Comparison of ENCODE assay signal across 11 cellular contexts in the genomic region with DNA sequence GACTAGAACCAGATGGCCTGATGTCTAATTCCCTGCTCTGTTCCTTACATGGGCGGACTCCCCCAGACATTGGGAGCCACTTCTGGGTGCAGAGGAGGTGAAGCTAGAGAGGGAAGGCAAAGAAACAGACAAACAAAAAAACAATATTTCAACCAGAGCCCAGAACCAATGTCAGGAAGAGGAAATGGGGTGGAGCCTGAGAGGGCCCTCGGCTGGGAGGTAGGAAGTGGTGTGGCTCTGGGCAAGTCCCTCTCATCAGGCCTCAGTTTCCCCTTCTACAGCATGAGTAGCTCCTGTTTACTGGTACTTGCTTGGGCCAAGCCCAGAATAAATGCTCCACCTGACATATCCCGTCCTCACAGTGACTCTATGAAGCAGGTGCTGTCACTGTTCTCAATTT. TPM values are rescaled to one million over a fixed set of nuclear protein-coding genes. Genes with fewer than 3 reads are reported as not detected.
A peak's percentile ranks its signal among the peaks of the same experiment; 100 is the strongest.
DNase-seq lines count a peak whose midpoint lies in the region; ATAC-seq, FAIRE-seq and TF ChIP-seq lines count a peak whose summit lies in the region.
"Had no signal": no experiment of that assay in that cellular context is flagged by ENCODE, and none has a peak within 500 bp of the region (broad histone marks: within the 10 kb centered on the region; RNA-seq: fewer than 3 reads in every experiment).

No MANE protein-coding gene starts in this region.

- CTCF ChIA-PET in MCF 10A (lab: Yijun Ruan, JAX) = interaction anchor here (0.6 to 2.6 kb wide), 4 partner anchors 17 to 154 kb away, joined by 3 to 6 read pairs (median 6); partner anchors contain the start of gene TTC16
- CTCF ChIA-PET in K562 (lab: Yijun Ruan, JAX; ENCODE audit: low intra/inter-chr PET ratio) = no interaction called here
- CTCF ChIA-PET in RWPE1 (lab: Yijun Ruan, JAX) = interaction anchor here (0.8 to 1.0 kb wide), 3 partner anchors 17 to 84 kb away, joined by 3 to 4 read pairs (median 4); no protein-coding TSS in a partner anchor

- POLR2A ChIA-PET in MCF 10A (lab: Yijun Ruan, JAX) = interaction anchor here (4.9 kb wide), 1 partner anchor 27 kb away, joined by 50 read pairs; no protein-coding TSS in a partner anchor
- POLR2A ChIA-PET in K562 (lab: Yijun Ruan, JAX) = interaction anchor here (0.6 to 1.0 kb wide), 5 partner anchors 9 to 118 kb away, joined by 3 to 4 read pairs (median 4); partner anchors contain the start of gene SH2D3C
- POLR2A ChIA-PET in RWPE1 (lab: Yijun Ruan, JAX; ENCODE audit: low non-redundant PET) = no interaction called here

- H3K4me1 ChIP-seq in breast epithelium = no peaks in the 10 kb centered on the region
- peaks cover 23 to 37% of the 10 kb centered on the region in 2 experiments for H3K4me1 ChIP-seq in K562 (replicated peaks in 1 of 2; ENCODE audit: control insufficient read depth in 2 of 2, insufficient read depth in 2 of 2, low read length in 2 of 2)
- peaks cover 0 to 34% (median 11%) of the 10 kb centered on the region in 4 donors for H3K4me1 ChIP-seq in transverse colon

- H3K79me2 ChIP-seq in K562 (ENCODE audit: control insufficient read depth, insufficient read depth, low read length) = no peaks in the 10 kb centered on the region

- BruUV-seq in MCF 10A (replicated peaks; lab: Mats Ljungman, UMichigan) = no TSS peak
- no TSS peak for BruUV-seq in K562 (replicated peaks; lab: Mats Ljungman, UMichigan)

- peak overlapping the region; percentile 36 to 72 for H3K27ac ChIP-seq in breast epithelium
- no peak overlapping the region for H3K27ac ChIP-seq in K562 (ENCODE audit: extremely low read depth, low read depth, low read length)
- peak overlapping the region; percentile 25 to 81 (median 52) for H3K27ac ChIP-seq in transverse colon
- no peak overlapping the region for H3K27ac ChIP-seq in RWPE1

- H3K27me3 ChIP-seq in breast epithelium = no peaks in the 10 kb centered on the region
- no peaks in the 10 kb centered on the region for H3K27me3 ChIP-seq in K562 (ENCODE audit: control insufficient read depth in 2 of 2, insufficient read depth in 2 of 2, low read length in 2 of 2)
- no peaks in the 10 kb centered on the region for H3K27me3 ChIP-seq in transverse colon
- H3K27me3 ChIP-seq: ascending aorta had no signal

- H3K4me2 ChIP-seq in K562 (ENCODE audit: insufficient read depth, low read length) = no peak overlapping the region

- no peaks in the 10 kb centered on the region for H3K36me3 ChIP-seq in breast epithelium
- no peaks in the 10 kb centered on the region for H3K36me3 ChIP-seq in K562 (ENCODE audit: control insufficient read depth, insufficient read depth, low read length)
- H3K36me3 ChIP-seq in transverse colon = no peaks in the 10 kb centered on the region
- H3K36me3 ChIP-seq: ascending aorta had no signal

- H2AFZ ChIP-seq in K562 (ENCODE audit: low read depth, low read length) = 0 out of 2 replicates have a peak overlapping the region, but pooled peaks have one; percentile 28

- TF ChIP-seq EP300 in K562 (IDR thresholded peaks at IDR 0.05; ENCODE audit: low read length) (no peak), transverse colon (IDR thresholded peaks at IDR 0.05; ENCODE audit: low read depth) (no peak)

- no peak for ATAC-seq in K562

- H3K4me3 Mint-ChIP-seq in MCF 10A (ENCODE audit: unreplicated experiment) = no peak overlapping the region
- no peak overlapping the region for H3K4me3 Mint-ChIP-seq in mesothelial cell of epicardium

- TF ChIP-seq POLR2A in breast epithelium (IDR thresholded peaks at IDR 0.05) (no peak), K562 (conservative IDR thresholded peaks at IDR 0.05) (no peak), transverse colon (IDR thresholded peaks at IDR 0.05) (no peak)

- H4K20me1 ChIP-seq in K562 (replicated peaks; ENCODE audit: control insufficient read depth, insufficient read depth, low read length) = no peaks in the 10 kb centered on the region

- H3K36me3 Mint-ChIP-seq in MCF 10A (ENCODE audit: insufficient read depth, unreplicated experiment) (no peaks in the 10 kb centered on the region), mesothelial cell of epicardium (no peaks in the 10 kb centered on the region)

- H3K9me3 ChIP-seq in breast epithelium (no peaks in the 10 kb centered on the region), K562 (replicated peaks; ENCODE audit: control insufficient read depth, insufficient read depth, low read depth, low read length) (no peaks in the 10 kb centered on the region), transverse colon (no peaks in the 10 kb centered on the region)
- H3K9me3 ChIP-seq: ascending aorta had no signal

- no peak for FAIRE-seq in K562 (lab: Jason Lieb, UNC)

- 0 out of 4 replicates have a peak overlapping the region, but pooled peaks of 1 of the 2 experiments have one; percentile 14 for H3K9ac ChIP-seq in K562 (ENCODE audit: insufficient read depth in 1 of 2, low read depth in 2 of 2, low read length in 2 of 2)

- H3K27me3 Mint-ChIP-seq in MCF 10A (ENCODE audit: insufficient read depth, unreplicated experiment) (peaks cover 8% of the 10 kb centered on the region), mesothelial cell of epicardium (ENCODE audit: low read depth) (peaks cover 20% of the 10 kb centered on the region)

- in situ Hi-C loops in K562 (cut with MboI) (loop anchor here (25.0 kb wide), 1 partner anchor 595 kb away; the partner anchor contains the start of gene URM1), transverse colon (cut with MboI; ENCODE audit: low pct_ligation_motif_present in 1 of 4, low pct_unique_long_range_greater_than_20kb in 1 of 4, low sequenced_read_pairs in 3 of 4) (no loop called here)

- H3K4me1 Mint-ChIP-seq in MCF 10A (ENCODE audit: insufficient read depth, unreplicated experiment) = no peaks in the 10 kb centered on the region
- H3K4me1 Mint-ChIP-seq in mesothelial cell of epicardium = peaks cover 43% of the 10 kb centered on the region

- WGBS in K562 (ENCODE audit: insufficient coverage, low coverage, missing lambda C conversion rate) = 52% methylated on average over 3 of the region's 3 CpGs
- WGBS in transverse colon (ENCODE audit: low coverage in 1 of 2), 2 donors = 73 to 80% methylated on average over 1 to 3 of the region's 3 CpGs

- no peak for DNase-seq in breast epithelium (ENCODE audit: low spot score in 2 of 2)
- DNase-seq in MCF 10A (ENCODE audit: unreplicated experiment) = no peak
- no peak for DNase-seq in K562 (ENCODE audit: extremely low read depth in 1 of 4, low spot score in 3 of 4)
- DNase-seq in mesothelial cell of epicardium (ENCODE audit: low spot score in 2 of 2, unreplicated experiment in 2 of 2) = no peak
- DNase-seq in transverse colon = no peak
- DNase-seq in posterior cingulate gyrus = no peak
- no peak for DNase-seq in RWPE1 (ENCODE audit: low spot score)
- DNase-seq in Ammon's horn (ENCODE audit: low spot score) = no peak
- DNase-seq: NCI-H526 had no signal

- no peak for TF ChIP-seq RAD21 in K562 (CRISPR knock-in tag; conservative IDR thresholded peaks at IDR 0.05 in 1 of 2, IDR thresholded peaks at IDR 0.05 in 1 of 2)

- TF ChIP-seq CTCF in breast epithelium (IDR thresholded peaks at IDR 0.05) (no peak), MCF 10A (IDR thresholded peaks at IDR 0.05; ENCODE audit: unreplicated experiment) (no peak), K562 (IDR thresholded peaks at IDR 0.05 in 2 of 3, conservative IDR thresholded peaks at IDR 0.05 in 1 of 3; ENCODE audit: insufficient read depth in 2 of 3, low read depth in 1 of 3, low read length in 3 of 3) (no peak), mesothelial cell of epicardium (IDR thresholded peaks at IDR 0.05; ENCODE audit: unreplicated experiment) (no peak), transverse colon (IDR thresholded peaks at IDR 0.05) (no peak), RWPE1 (conservative IDR thresholded peaks at IDR 0.05; ENCODE audit: low read depth) (no peak)

- H3K4me3 ChIP-seq in breast epithelium = peak overlapping the region in 2 of 3 donors; percentile 9 to 46
- H3K4me3 ChIP-seq in K562 = no peak overlapping the region
- no peak overlapping the region for H3K4me3 ChIP-seq in transverse colon
- H3K4me3 ChIP-seq: ascending aorta had no signal

- H3K27ac Mint-ChIP-seq in MCF 10A (ENCODE audit: low read depth, unreplicated experiment) (no peak overlapping the region), mesothelial cell of epicardium (peak overlapping the region; percentile 99)

- peaks cover 3% of the 10 kb centered on the region for H3K9me1 ChIP-seq in K562 (ENCODE audit: control insufficient read depth, insufficient read depth, low read length)

- intact Hi-C loops in breast epithelium (cut with DNase I; ENCODE audit: low total_unique reads) = no loop called here
- intact Hi-C loops in MCF 10A (cut with micrococcal nuclease) = no loop called here
- intact Hi-C loops in K562 (cut with micrococcal nuclease) = no loop called here
- intact Hi-C loops in transverse colon (cut with DNase I; ENCODE audit: low total_unique reads) = no loop called here
- intact Hi-C loops in posterior cingulate gyrus (cut with DNase I) = no loop called here

- H3K9me3 Mint-ChIP-seq in MCF 10A (ENCODE audit: unreplicated experiment) (peaks cover 7% of the 10 kb centered on the region), mesothelial cell of epicardium (no peaks in the 10 kb centered on the region)

RNA-seq across cellular contexts. Expression of gene SH2D3C, which starts 11.1 kb away (rescaled TPM):
- 10 to 100 TPM in 1 of 3 donors, 1 to 10 TPM in 2; 6.0 to 15.4 (median 6.9) TPM for total RNA-seq in breast epithelium
- not detected in 2 replicates for total RNA-seq in MCF 10A (2022)
- 0.77 and 4.1 TPM in 2 replicates for total RNA-seq in K562 (2011; cell fraction: chromatin; rRNA removed; ENCODE audit: low replicate concordance)
- 0.92 and 1.2 TPM in 2 replicates for total RNA-seq in K562 (2011; cell fraction: nucleolus; rRNA removed)
- 0.88 and 1.3 TPM in 2 replicates for total RNA-seq in K562 (2011; cell fraction: nucleoplasm; rRNA removed)
- total RNA-seq in K562 (2014; rRNA removed) = 0.29 and 1.2 TPM in 2 replicates
- 0.11 and 0.19 TPM in 2 replicates for total RNA-seq in K562 (2014; rRNA removed; fragmentation: Illumina TruSeq; extraction: Trizol)
- 0.29 and 0.34 TPM in 2 replicates for total RNA-seq in K562 (2015; rRNA removed; fragmentation: Illumina TruSeq; extraction: Trizol)
- total RNA-seq in K562 (2021) = 0.83 and 0.89 TPM in 2 replicates
- 0.22 and 1.3 TPM in 2 replicates for polyA plus RNA-seq in K562 (2011; rRNA removed)
- polyA plus RNA-seq in K562 (2011; cell fraction: cytosol; rRNA removed) = 0.86 and 1.3 TPM in 2 replicates
- polyA plus RNA-seq in K562 (2011; cell fraction: nucleus; rRNA removed) = 1.5 TPM in 2 replicates
- polyA plus RNA-seq in K562 (2012) = 1.2 and 2.2 TPM in 2 replicates
- 0.19 and 0.29 TPM in 2 replicates for polyA plus RNA-seq in K562 (2014; fragmentation: Illumina TruSeq; extraction: Trizol)
- polyA plus RNA-seq in K562 (2014; fragmentation: Nextera tagmentation; extraction: Ambion mirVana) = under 1 TPM in 1 of 2 experiments, not detected in 1; 0.03 TPM
- polyA plus RNA-seq in K562 (2014; rRNA removed) = 0.21 and 0.38 TPM in 2 replicates
- 0.42 and 0.46 TPM in 2 replicates for polyA minus RNA-seq in K562 (2011; rRNA and poly(A)+ RNA removed)
- polyA minus RNA-seq in K562 (2011; cell fraction: cytosol; rRNA and poly(A)+ RNA removed) = 2.4 TPM in 1 of 2 replicates, not detected in the other
- 0.94 and 1.00 TPM in 2 replicates for polyA minus RNA-seq in K562 (2011; cell fraction: nucleus; rRNA and poly(A)+ RNA removed)
- total RNA-seq in mesothelial cell of epicardium = 3.4 to 3.9 TPM (median 3.7 TPM) in 3 replicates
- 10 to 100 TPM in 1 of 4 donors, 1 to 10 TPM in 3; 2.6 to 10.1 (median 3.9) TPM for total RNA-seq in transverse colon

RNA-seq across cellular contexts. Expression of gene CDK9, which starts 18.4 kb away (rescaled TPM):
- total RNA-seq in breast epithelium (10 to 100 TPM; 60.0 to 70.4 (median 63.9) TPM), MCF 10A (2022) (62.1 and 84.0 TPM in 2 replicates), K562 (2014; rRNA removed) (33.0 and 36.7 TPM in 2 replicates), K562 (2014; rRNA removed; fragmentation: Illumina TruSeq; extraction: Trizol) (27.5 and 27.9 TPM in 2 replicates), K562 (2015; rRNA removed; fragmentation: Illumina TruSeq; extraction: Trizol) (28.1 and 29.8 TPM in 2 replicates), K562 (2021) (75.2 and 78.6 TPM in 2 replicates), mesothelial cell of epicardium (110 to 120 TPM (median 112 TPM) in 3 replicates), transverse colon (10 to 100 TPM; 32.6 to 78.9 (median 49.3) TPM)
- 56.0 and 127 TPM in 2 replicates for total RNA-seq in K562 (2011; cell fraction: chromatin; rRNA removed; ENCODE audit: low replicate concordance)
- total RNA-seq in K562 (2011; cell fraction: nucleolus; rRNA removed) = 76.7 and 85.9 TPM in 2 replicates
- total RNA-seq in K562 (2011; cell fraction: nucleoplasm; rRNA removed) = 52.5 and 57.5 TPM in 2 replicates
- polyA plus RNA-seq in K562 (2011; rRNA removed) (44.6 and 51.9 TPM in 2 replicates), K562 (2014; fragmentation: Illumina TruSeq; extraction: Trizol) (54.1 and 60.5 TPM in 2 replicates), K562 (2014; fragmentation: Nextera tagmentation; extraction: Ambion mirVana) (1 to 10 TPM; 4.2 to 5.0 TPM), K562 (2014; rRNA removed) (34.7 and 42.6 TPM in 2 replicates)
- polyA plus RNA-seq in K562 (2011; cell fraction: cytosol; rRNA removed) = 44.4 and 58.1 TPM in 2 replicates
- polyA plus RNA-seq in K562 (2011; cell fraction: nucleus; rRNA removed) = 121 and 155 TPM in 2 replicates
- 52.1 and 60.8 TPM in 2 replicates for polyA plus RNA-seq in K562 (2012)
- polyA minus RNA-seq in K562 (2011; rRNA and poly(A)+ RNA removed) = 45.5 and 76.0 TPM in 2 replicates
- polyA minus RNA-seq in K562 (2011; cell fraction: cytosol; rRNA and poly(A)+ RNA removed) = 25.9 and 42.3 TPM in 2 replicates
- 31.0 and 33.8 TPM in 2 replicates for polyA minus RNA-seq in K562 (2011; cell fraction: nucleus; rRNA and poly(A)+ RNA removed)

RNA-seq across cellular contexts. Expression of gene TOR2A, which starts 32.3 kb away (rescaled TPM):
- total RNA-seq in breast epithelium (10 to 100 TPM in 1 of 3 donors, 1 to 10 TPM in 2; 9.5 to 16.7 (median 9.6) TPM), MCF 10A (2022) (8.4 and 11.3 TPM in 2 replicates), K562 (2014; rRNA removed) (21.3 and 23.5 TPM in 2 replicates), K562 (2014; rRNA removed; fragmentation: Illumina TruSeq; extraction: Trizol) (3.0 and 3.7 TPM in 2 replicates), K562 (2015; rRNA removed; fragmentation: Illumina TruSeq; extraction: Trizol) (11.1 and 12.0 TPM in 2 replicates), K562 (2021) (25.9 and 28.3 TPM in 2 replicates), mesothelial cell of epicardium (14.0 to 17.3 TPM (median 15.9 TPM) in 3 replicates), transverse colon (100 to 1,000 TPM in 1 of 4 donors, 10 to 100 TPM in 3; 31.4 to 126 (median 48.1) TPM)
- 7.9 and 25.4 TPM in 2 replicates for total RNA-seq in K562 (2011; cell fraction: chromatin; rRNA removed; ENCODE audit: low replicate concordance)
- total RNA-seq in K562 (2011; cell fraction: nucleolus; rRNA removed) = 33.0 and 44.0 TPM in 2 replicates
- total RNA-seq in K562 (2011; cell fraction: nucleoplasm; rRNA removed) = 22.6 and 27.5 TPM in 2 replicates
- polyA plus RNA-seq in K562 (2011; rRNA removed) (8.4 and 15.0 TPM in 2 replicates), K562 (2014; fragmentation: Illumina TruSeq; extraction: Trizol) (15.7 and 22.6 TPM in 2 replicates), K562 (2014; fragmentation: Nextera tagmentation; extraction: Ambion mirVana) (1 to 10 TPM in 1 of 2 experiments, under 1 TPM in 1; 0.80 to 1.1 TPM), K562 (2014; rRNA removed) (22.5 and 27.2 TPM in 2 replicates)
- polyA plus RNA-seq in K562 (2011; cell fraction: cytosol; rRNA removed) = 20.5 and 35.0 TPM in 2 replicates
- 34.3 and 45.7 TPM in 2 replicates for polyA plus RNA-seq in K562 (2011; cell fraction: nucleus; rRNA removed)
- 20.6 and 50.6 TPM in 2 replicates for polyA plus RNA-seq in K562 (2012)
- 2.8 and 3.6 TPM in 2 replicates for polyA minus RNA-seq in K562 (2011; rRNA and poly(A)+ RNA removed)
- 11.3 and 18.2 TPM in 2 replicates for polyA minus RNA-seq in K562 (2011; cell fraction: cytosol; rRNA and poly(A)+ RNA removed)
- polyA minus RNA-seq in K562 (2011; cell fraction: nucleus; rRNA and poly(A)+ RNA removed) = 12.5 and 19.1 TPM in 2 replicates
- total RNA-seq: ascending aorta had no signal

RNA-seq across cellular contexts. Expression of gene FPGS, which starts 35.3 kb away (rescaled TPM):
- total RNA-seq in breast epithelium = 100 to 1,000 TPM in 1 of 3 donors, 10 to 100 TPM in 2; 56.3 to 108 (median 78.6) TPM
- 130 and 131 TPM in 2 replicates for total RNA-seq in MCF 10A (2022)
- total RNA-seq in K562 (2011; cell fraction: chromatin; rRNA removed; ENCODE audit: low replicate concordance) = 82.8 and 192 TPM in 2 replicates
- 117 and 131 TPM in 2 replicates for total RNA-seq in K562 (2011; cell fraction: nucleolus; rRNA removed)
- 76.6 and 93.6 TPM in 2 replicates for total RNA-seq in K562 (2011; cell fraction: nucleoplasm; rRNA removed)
- 77.1 and 91.1 TPM in 2 replicates for total RNA-seq in K562 (2014; rRNA removed)
- total RNA-seq in K562 (2014; rRNA removed; fragmentation: Illumina TruSeq; extraction: Trizol) = 19.7 and 32.6 TPM in 2 replicates
- 52.9 and 54.0 TPM in 2 replicates for total RNA-seq in K562 (2015; rRNA removed; fragmentation: Illumina TruSeq; extraction: Trizol)
- total RNA-seq in K562 (2021) = 85.1 and 90.2 TPM in 2 replicates
- polyA plus RNA-seq in K562 (2011; rRNA removed) = 59.2 and 65.5 TPM in 2 replicates
- 77.6 and 147 TPM in 2 replicates for polyA plus RNA-seq in K562 (2011; cell fraction: cytosol; rRNA removed)
- 83.8 and 119 TPM in 2 replicates for polyA plus RNA-seq in K562 (2011; cell fraction: nucleus; rRNA removed)
- polyA plus RNA-seq in K562 (2012) = 59.3 and 62.8 TPM in 2 replicates
- 86.4 and 87.8 TPM in 2 replicates for polyA plus RNA-seq in K562 (2014; fragmentation: Illumina TruSeq; extraction: Trizol)
- polyA plus RNA-seq in K562 (2014; fragmentation: Nextera tagmentation; extraction: Ambion mirVana) = 1 to 10 TPM in 1 of 2 experiments, under 1 TPM in 1; 0.84 to 2.0 TPM
- 61.4 and 63.1 TPM in 2 replicates for polyA plus RNA-seq in K562 (2014; rRNA removed)
- polyA minus RNA-seq in K562 (2011; rRNA and poly(A)+ RNA removed) = 31.3 and 52.3 TPM in 2 replicates
- polyA minus RNA-seq in K562 (2011; cell fraction: cytosol; rRNA and poly(A)+ RNA removed) = 47.3 and 50.9 TPM in 2 replicates
- polyA minus RNA-seq in K562 (2011; cell fraction: nucleus; rRNA and poly(A)+ RNA removed) = 28.5 and 31.4 TPM in 2 replicates
- total RNA-seq in mesothelial cell of epicardium = 58.1 to 61.4 TPM (median 58.2 TPM) in 3 replicates
- total RNA-seq in transverse colon = 100 to 1,000 TPM in 1 of 4 donors, 10 to 100 TPM in 3; 31.4 to 144 (median 74.8) TPM

RNA-seq across cellular contexts. Expression of gene TTC16, which starts 51.5 kb away (rescaled TPM):
- under 1 TPM; under 0.01 to 0.59 (median 0.16) TPM for total RNA-seq in breast epithelium
- 0.19 and 0.32 TPM in 2 replicates for total RNA-seq in MCF 10A (2022)
- not detected in 2 replicates for total RNA-seq in K562 (2011; cell fraction: chromatin; rRNA removed; ENCODE audit: low replicate concordance)
- not detected in 2 replicates for total RNA-seq in K562 (2011; cell fraction: nucleolus; rRNA removed)
- not detected in 2 replicates for total RNA-seq in K562 (2011; cell fraction: nucleoplasm; rRNA removed)
- total RNA-seq in K562 (2014; rRNA removed) = not detected in 2 replicates
- not detected in 2 replicates for total RNA-seq in K562 (2014; rRNA removed; fragmentation: Illumina TruSeq; extraction: Trizol)
- total RNA-seq in K562 (2015; rRNA removed; fragmentation: Illumina TruSeq; extraction: Trizol) = not detected in 2 replicates
- total RNA-seq in K562 (2021) = not detected in 2 replicates
- not detected in 2 replicates for polyA plus RNA-seq in K562 (2011; rRNA removed)
- polyA plus RNA-seq in K562 (2011; cell fraction: cytosol; rRNA removed) = not detected in 2 replicates
- polyA plus RNA-seq in K562 (2011; cell fraction: nucleus; rRNA removed) = 0.03 and 0.04 TPM in 2 replicates
- not detected in 2 replicates for polyA plus RNA-seq in K562 (2012)
- not detected in 2 replicates for polyA plus RNA-seq in K562 (2014; fragmentation: Illumina TruSeq; extraction: Trizol)
- polyA plus RNA-seq in K562 (2014; fragmentation: Nextera tagmentation; extraction: Ambion mirVana) = not detected
- polyA plus RNA-seq in K562 (2014; rRNA removed) = 0.11 TPM in 1 of 2 replicates, not detected in the other
- polyA minus RNA-seq in K562 (2011; rRNA and poly(A)+ RNA removed) = not detected in 2 replicates
- polyA minus RNA-seq in K562 (2011; cell fraction: cytosol; rRNA and poly(A)+ RNA removed) = not detected in 2 replicates
- polyA minus RNA-seq in K562 (2011; cell fraction: nucleus; rRNA and poly(A)+ RNA removed) = not detected in 2 replicates
- 0.07 TPM in 1 of 3 replicates, not detected in the others for total RNA-seq in mesothelial cell of epicardium
- not detected for total RNA-seq in transverse colon
- total RNA-seq: ascending aorta, fibroblast of villous mesenchyme had no signal

Comparison
In these comparisons a context has a peak if more than half of its experiments do, and no peak if none do; other contexts are left out.
1. H3K27ac ChIP-seq: peak in breast epithelium (2 of 2) and transverse colon (4 of 4); none in K562 (single experiment) and RWPE1 (single experiment).
2. H3K4me3 ChIP-seq: peak in breast epithelium (2 of 3); none in K562 (single experiment) and transverse colon (0 of 4).